Comparison of ENCODE assay signal across 35 cellular contexts in the genomic region with DNA sequence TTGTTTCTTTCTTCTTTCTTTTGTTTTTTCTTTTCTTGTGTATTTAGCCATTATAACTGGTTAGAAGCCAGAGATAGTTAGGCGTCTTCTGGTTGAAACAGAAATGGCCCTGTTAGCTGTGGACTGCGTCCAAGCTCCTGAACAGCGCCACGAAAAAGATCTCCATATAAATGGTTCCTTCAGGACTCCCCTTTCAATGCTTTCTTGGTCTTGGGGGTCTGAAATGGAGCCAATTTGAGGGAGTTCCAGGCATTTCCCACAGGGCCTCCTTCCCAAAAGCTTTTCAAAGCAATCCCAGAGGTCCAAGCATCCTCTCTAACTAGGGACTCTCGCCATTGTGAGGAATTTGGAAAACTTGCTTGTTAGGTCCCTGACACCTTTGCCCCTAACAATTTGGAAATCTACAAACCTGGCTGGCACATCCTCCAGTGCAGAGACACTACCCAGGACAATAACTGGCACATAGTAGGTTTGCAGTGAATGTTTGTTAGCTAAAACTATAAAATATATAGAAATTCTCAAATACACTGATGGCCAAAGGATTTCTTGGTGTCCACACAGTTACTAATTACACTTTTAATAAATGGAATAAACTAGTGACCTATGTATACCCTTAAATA.
"Had no signal": no experiment of that assay in that cellular context is flagged by ENCODE, and none has a peak within 500 bp of the region (broad histone marks: within the 10 kb centered on the region; RNA-seq: fewer than 3 reads in every experiment).

No MANE protein-coding gene starts in this region.

- H3K4me3 ChIP-seq: ascending aorta, breast epithelium, MG63, Peyer's patch, SJSA1 had no signal

- DNase-seq: activated CD4-positive, alpha-beta T cell treated with anti-CD3 and anti-CD28 coated beads, Interleukin-2, amount 10 ng/mL, durations not matched to agents 24 days and 14 days; activated CD4-positive, alpha-beta T cell treated with anti-CD3 and anti-CD28 coated beads, Interleukin-2, amount 50 U/mL, for 4 hours; activated CD4-positive, CD25-positive, alpha-beta regulatory T cell; activated CD8-positive, alpha-beta T cell treated with anti-CD3 and anti-CD28 coated beads for 36 hours; activated effector memory CD4-positive, alpha-beta T cell treated with anti-CD3 and anti-CD28 coated beads, Interleukin-2, amount 50 U/mL, for 16 hours; activated naive CD4-positive, alpha-beta T cell; activated naive CD4-positive, alpha-beta T cell treated with anti-CD3 and anti-CD28 coated beads, Interleukin-2, amount 50 U/mL, for 16 hours; activated naive CD8-positive, alpha-beta T cell treated with anti-CD3 and anti-CD28 coated beads for 36 hours; activated T-cell treated with anti-CD3 and anti-CD28 coated beads, Interleukin-2, amount 50 U/mL, for 1 hour; activated T-cell treated with anti-CD3 and anti-CD28 coated beads, Interleukin-2, amount 50 U/mL, for 72 hours; amniotic stem cell; Kasumi-1; KG1; MG63; NCI-H1048; NCI-H1105 treated with DMSO at 0.1 percent for 48 hours; NCI-H1436; NCI-H1694; NCI-H1930; NCI-H2081 treated with DMSO at 0.1 percent for 48 hours; NCI-H510A; NCI-H526; NCI-H748 treated with DMSO at 0.1 percent for 48 hours; NK-92 treated with Interleukin-12 subunit alpha and Interleukin-12 subunit beta, amount 100 ng/mL, for 24 hours; PC-3; Peyer's patch; RPMI8226; SHP77 treated with DMSO at 0.1 percent for 48 hours; T-cell; T-helper 17 cell; T-helper 9 cell; WERI-Rb-1 had no signal

- H3K4me1 ChIP-seq: ascending aorta, breast epithelium, Peyer's patch, SJSA1 had no signal

- H3K27me3 ChIP-seq: ascending aorta, MG63, Peyer's patch, SJSA1 had no signal

- H3K36me3 ChIP-seq: ascending aorta, breast epithelium, MG63, Peyer's patch, SJSA1, WERI-Rb-1 had no signal

- H3K27ac ChIP-seq: ascending aorta, breast epithelium, Peyer's patch, SJSA1, WERI-Rb-1 had no signal

- H3K9me3 ChIP-seq: ascending aorta, breast epithelium, MG63, Peyer's patch, SJSA1 had no signal
